In the genomic region with DNA sequence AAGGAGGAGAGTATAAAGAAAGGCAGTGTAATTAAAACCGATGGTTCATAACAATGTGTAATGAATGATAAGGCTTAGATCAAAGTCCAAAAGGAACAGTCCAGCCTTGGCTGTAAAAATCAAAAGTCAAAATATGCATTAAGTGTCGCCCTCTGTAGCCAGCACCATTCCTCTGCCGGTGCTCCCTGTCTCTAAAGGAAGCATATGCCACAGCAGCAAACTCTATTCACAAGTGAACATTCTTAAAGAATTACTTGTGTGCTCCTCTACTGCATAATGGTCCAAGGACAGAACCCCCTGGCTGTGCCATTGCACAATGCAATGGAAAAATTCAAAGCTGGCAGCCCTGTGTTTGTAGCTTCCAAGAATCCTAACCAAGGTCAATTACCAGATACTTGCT, we compare ENCODE assay signal across 20 cellular contexts.
A peak's percentile ranks its signal among the peaks of the same experiment; 100 is the strongest.
DNase-seq lines count a peak whose midpoint lies in the region; ATAC-seq and TF ChIP-seq lines count a peak whose summit lies in the region.
"Had no signal": no experiment of that assay in that cellular context is flagged by ENCODE, and none has a peak within 500 bp of the region (broad histone marks: within the 10 kb centered on the region; RNA-seq: fewer than 3 reads in every experiment).

No MANE protein-coding gene starts in this region.

- no peak overlapping the region for H3K4me2 ChIP-seq in Loucy (ENCODE audit: low read depth, low read length, poor library complexity, severe bottlenecking)
- H3K4me2 ChIP-seq: BLaER1, GM23338, PC-9 had no signal

- H3K27me3 ChIP-seq in Loucy (ENCODE audit: insufficient read depth, low read length, poor library complexity, severe bottlenecking): no peaks in the 10 kb centered on the region
- H3K27me3 ChIP-seq in tibial artery: no peaks in the 10 kb centered on the region
- H3K27me3 ChIP-seq: gastroesophageal sphincter, thyroid gland had no signal

- H3F3A ChIP-seq in Loucy (ENCODE audit: low read depth): no peaks in the 10 kb centered on the region

- intact Hi-C loops in tibial artery (cut with DNase I; ENCODE audit: low total_unique reads): no loop called here

- H3K4me3 ChIP-seq in Loucy (ENCODE audit: low read length, poor library complexity, severe bottlenecking) (no peak overlapping the region), choroid plexus epithelial cell (ENCODE audit: low read depth, low read length) (no peak overlapping the region), tibial artery (no peak overlapping the region)
- H3K4me3 ChIP-seq: BLaER1, gastroesophageal sphincter, GM23338, PC-9, thyroid gland had no signal

- H3K9me3 ChIP-seq in Loucy (ENCODE audit: insufficient read depth, low read depth, low read length) (no peaks in the 10 kb centered on the region), tibial artery (no peaks in the 10 kb centered on the region)
- H3K9me3 ChIP-seq: BLaER1, gastroesophageal sphincter, thyroid gland had no signal

- no peak overlapping the region for H2AFZ ChIP-seq in Loucy (ENCODE audit: low read length)
- H2AFZ ChIP-seq: GM23338, PC-9 had no signal

- H3K4me1 ChIP-seq in Loucy (ENCODE audit: insufficient read depth, low read length, poor library complexity, severe bottlenecking): peaks cover 4% of the 10 kb centered on the region
- no peaks in the 10 kb centered on the region for H3K4me1 ChIP-seq in tibial artery
- H3K4me1 ChIP-seq: BLaER1, gastroesophageal sphincter, thyroid gland had no signal

- DNase-seq in choroid plexus epithelial cell (ENCODE audit: low read depth) (peak; percentile 25), iris pigment epithelial cell (ENCODE audit: low read depth) (peak; percentile 23), tibial artery (peak; percentile 36 to 64), NOMO-1 (lab: John Stamatoyannopoulos, UW; ENCODE audit: unreplicated experiment in 2 of 2) (no peak), germinal center (ENCODE audit: low spot score) (no peak)
- DNase-seq: activated CD8-positive, alpha-beta memory T cell treated with anti-CD3 and anti-CD28 coated beads, Interleukin-2, amount 50 U/mL, for 48 hours; activated effector memory CD4-positive, alpha-beta T cell treated with anti-CD3 and anti-CD28 coated beads, Interleukin-2, amount 50 U/mL, for 16 hours; amniotic stem cell; cerebellar nuclear complex; NCI-H1436; NCI-H748 treated with DMSO at 0.1 percent for 48 hours; PC-9; thyroid gland had no signal

- no peaks in the 10 kb centered on the region for H3K79me2 ChIP-seq in Loucy (ENCODE audit: insufficient read depth, low read length)

- H3K9ac ChIP-seq in Loucy (ENCODE audit: low read depth, low read length, poor library complexity, severe bottlenecking): no peak overlapping the region
- H3K9ac ChIP-seq: BLaER1 had no signal

- H3K9me2 ChIP-seq in Loucy (replicated peaks; ENCODE audit: low read depth, low read length): no peaks in the 10 kb centered on the region

- no peak for ATAC-seq in HG03460 (IDR thresholded peaks at IDR 0.05; ENCODE audit: unreplicated experiment)
- ATAC-seq: gastroesophageal sphincter; stimulated activated memory B cell treated with anti-CD40 and anti-IgM and Interleukin-4, amounts not matched to agents 10 μg/mL and 1 μg/mL and 100 μg/mL, for 72 hours had no signal

- H3K27ac ChIP-seq in tibial artery: no peak overlapping the region
- H3K27ac ChIP-seq: BLaER1, gastroesophageal sphincter, PC-9, thyroid gland, VCaP had no signal

- no peaks in the 10 kb centered on the region for H4K20me1 ChIP-seq in Loucy (ENCODE audit: insufficient read depth, low read length, poor library complexity, severe bottlenecking)
- H4K20me1 ChIP-seq: BLaER1 had no signal

- H3K36me3 ChIP-seq in Loucy (ENCODE audit: insufficient read depth, low read length) (no peaks in the 10 kb centered on the region), tibial artery (no peaks in the 10 kb centered on the region)
- H3K36me3 ChIP-seq: BLaER1, gastroesophageal sphincter, thyroid gland had no signal

- peak; percentile 34 for TF ChIP-seq CTCF in Loucy (conservative IDR thresholded peaks at IDR 0.05; ENCODE audit: low read length)
- TF ChIP-seq CTCF in choroid plexus epithelial cell (conservative IDR thresholded peaks at IDR 0.05; ENCODE audit: low read depth, low read length): no peak
- TF ChIP-seq CTCF in tibial artery (IDR thresholded peaks at IDR 0.05): no peak

Comparison
In these comparisons a context has a peak if more than half of its experiments do, and no peak if none do; other contexts are left out.
1. DNase-seq: peak in choroid plexus epithelial cell (single experiment), iris pigment epithelial cell (single experiment) and tibial artery (2 of 2); none in NOMO-1 (0 of 2) and germinal center (single experiment).